24 cellular contexts compared by ENCODE assay signal in genomic region chr16:88279998-88280397, GRCh38.
"Had no signal": no experiment of that assay in that cellular context is flagged by ENCODE, and none has a peak within 500 bp of the region (broad histone marks: within the 10 kb centered on the region; RNA-seq: fewer than 3 reads in every experiment).

No MANE protein-coding gene starts in this region.

- H3K4me3 ChIP-seq: gastroesophageal sphincter, neural progenitor cell, ovary, psoas muscle, sigmoid colon, stomach, thyroid gland had no signal

- H3K36me3 Mint-ChIP-seq: immature natural killer cell; naive thymus-derived CD4-positive, alpha-beta T cell; neural progenitor cell; stimulated activated effector memory CD8-positive, alpha-beta T cell treated with anti-CD3 and anti-CD28 coated beads, Interleukin-12 subunit alpha, Interleukin-12 subunit beta, amount 100 ng/mL, for 72 hours had no signal

- H3K4me1 ChIP-seq: neural progenitor cell, psoas muscle, thyroid gland had no signal

- H3K27me3 ChIP-seq: neural progenitor cell, ovary, sigmoid colon, thyroid gland had no signal

- ATAC-seq: effector memory CD8-positive, alpha-beta T cell; gastroesophageal sphincter; left lobe of liver; naive thymus-derived CD4-positive, alpha-beta T cell; psoas muscle; right cardiac atrium; stimulated activated effector memory CD8-positive, alpha-beta T cell treated with anti-CD3 and anti-CD28 coated beads, Interleukin-12 subunit alpha, Interleukin-12 subunit beta, amount 100 ng/mL, for 72 hours had no signal

- H3K36me3 ChIP-seq: gastroesophageal sphincter, neural progenitor cell, ovary, sigmoid colon, stomach, thyroid gland had no signal

- H2AFZ ChIP-seq: neural progenitor cell had no signal

- H3K4me1 Mint-ChIP-seq: immature natural killer cell; naive thymus-derived CD4-positive, alpha-beta T cell; stimulated activated effector memory CD8-positive, alpha-beta T cell treated with anti-CD3 and anti-CD28 coated beads, Interleukin-12 subunit alpha, Interleukin-12 subunit beta, amount 100 ng/mL, for 72 hours had no signal

- H3K9ac ChIP-seq: neural progenitor cell had no signal

- DNase-seq: cortex of kidney; effector memory CD8-positive, alpha-beta T cell; hypothalamus; immature natural killer cell; islet precursor cell; mesendoderm; midbrain; naive thymus-derived CD4-positive, alpha-beta T cell; nucleus accumbens; ovary; sigmoid colon; stimulated activated CD4-positive, alpha-beta T cell treated with anti-CD3 and anti-CD28 coated beads, Interleukin-2, amount 100 ng/mL, for 24 hours; stimulated activated CD4-positive, alpha-beta T cell treated with anti-CD3 and anti-CD28 coated beads, Interleukin-4, amount 100 ng/mL, for 24 hours; stimulated activated naive CD4-positive, alpha-beta T cell treated with Interleukin-2 at 50 U/mL for 16 hours; stomach; thyroid gland; trophoblast cell had no signal

- H3K27ac ChIP-seq: gastroesophageal sphincter, neural progenitor cell, ovary, psoas muscle, sigmoid colon, stomach, thyroid gland had no signal

- H3K4me3 Mint-ChIP-seq: effector memory CD8-positive, alpha-beta T cell; immature natural killer cell; naive thymus-derived CD4-positive, alpha-beta T cell; nephron; neural progenitor cell; stimulated activated effector memory CD8-positive, alpha-beta T cell treated with anti-CD3 and anti-CD28 coated beads, Interleukin-12 subunit alpha, Interleukin-12 subunit beta, amount 100 ng/mL, for 72 hours had no signal

- H3K27ac Mint-ChIP-seq: effector memory CD8-positive, alpha-beta T cell; immature natural killer cell; naive thymus-derived CD4-positive, alpha-beta T cell; nephron; neural progenitor cell; stimulated activated effector memory CD8-positive, alpha-beta T cell treated with anti-CD3 and anti-CD28 coated beads, Interleukin-12 subunit alpha, Interleukin-12 subunit beta, amount 100 ng/mL, for 72 hours had no signal

- H3K9me3 ChIP-seq: gastroesophageal sphincter, ovary, psoas muscle, sigmoid colon, stomach, thyroid gland had no signal

- H3K4me2 ChIP-seq: neural progenitor cell had no signal

- H3K9me3 Mint-ChIP-seq: effector memory CD8-positive, alpha-beta T cell; immature natural killer cell; stimulated activated effector memory CD8-positive, alpha-beta T cell treated with anti-CD3 and anti-CD28 coated beads, Interleukin-12 subunit alpha, Interleukin-12 subunit beta, amount 100 ng/mL, for 72 hours had no signal
